23 cellular contexts compared by ENCODE assay signal in the genomic region with DNA sequence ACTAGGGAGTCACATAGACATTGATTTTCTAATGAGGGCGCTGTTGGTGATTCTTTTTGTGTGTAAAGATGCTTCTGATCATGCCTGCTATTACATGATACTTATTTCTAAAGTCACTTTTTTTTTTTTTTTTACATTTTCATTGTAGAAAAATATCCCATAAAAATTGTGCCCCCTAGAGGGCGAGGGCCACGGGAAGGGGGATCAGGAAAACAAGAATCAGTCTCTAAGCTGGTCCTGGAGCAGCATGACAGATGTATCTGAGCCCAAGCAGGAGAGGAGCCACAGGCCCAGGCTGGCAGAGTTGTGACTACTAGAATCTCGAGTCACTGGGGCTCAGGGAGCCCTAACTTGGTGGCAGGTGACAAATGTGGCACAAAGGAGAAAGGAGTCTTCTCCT. TPM values are rescaled to one million over a fixed set of nuclear protein-coding genes. Genes with fewer than 3 reads are reported as not detected.
DNase-seq lines count a peak whose midpoint lies in the region; ATAC-seq and TF ChIP-seq lines count a peak whose summit lies in the region.
"Had no signal": no experiment of that assay in that cellular context is flagged by ENCODE, and none has a peak within 500 bp of the region (broad histone marks: within the 10 kb centered on the region; RNA-seq: fewer than 3 reads in every experiment).

No MANE protein-coding gene starts in this region.

- no peaks in the 10 kb centered on the region for H3K9me3 ChIP-seq in OCI-LY7 (ENCODE audit: low read length)
- H3K9me3 ChIP-seq in endodermal cell (ENCODE audit: control insufficient read depth, low read length): peaks cover 11% of the 10 kb centered on the region
- peaks cover 7% of the 10 kb centered on the region for H3K9me3 ChIP-seq in osteoblast (ENCODE audit: low read depth, low read length)

- 51 to 58% methylated on average over 3 of the region's 4 CpGs for WGBS in endodermal cell (ENCODE audit: insufficient coverage in 1 of 2, insufficient read length in 1 of 2), 2 experiments

- H3K27me3 Mint-ChIP-seq in endodermal cell (ENCODE audit: insufficient read depth): no peaks in the 10 kb centered on the region
- H3K27me3 Mint-ChIP-seq: activated T-helper 17 cell treated with anti-CD3 and anti-CD28 coated beads, Interleukin-2, amount 50 U/mL, for 72 hours; CD4-positive, alpha-beta T cell; stimulated activated naive CD8-positive, alpha-beta T cell treated with anti-CD3 and anti-CD28 coated beads, Interleukin-15, Interleukin-2, amounts not matched to agents 100 ng/mL and 50 ng/mL, for 24 hours had no signal

- H3K36me3 Mint-ChIP-seq in endodermal cell (ENCODE audit: low read depth): peaks cover 23% of the 10 kb centered on the region

- no peaks in the 10 kb centered on the region for H4K20me1 ChIP-seq in OCI-LY7 (ENCODE audit: insufficient read depth, low read length)
- no peaks in the 10 kb centered on the region for H4K20me1 ChIP-seq in osteoblast (ENCODE audit: insufficient read depth, low read length)

- POLR2A ChIA-PET in OCI-LY7 (lab: Charles Lee): no interaction called here

- intact Hi-C loops in OCI-LY7 (cut with micrococcal nuclease; ENCODE audit: unreplicated experiment): no loop called here

- H3K79me2 ChIP-seq in OCI-LY7 (ENCODE audit: insufficient read depth, low read depth, low read length): no peaks in the 10 kb centered on the region
- H3K79me2 ChIP-seq in osteoblast (ENCODE audit: insufficient read depth, low read length): no peaks in the 10 kb centered on the region

- H3K36me3 ChIP-seq in OCI-LY7 (ENCODE audit: insufficient read depth, low read length) (no peaks in the 10 kb centered on the region), endodermal cell (ENCODE audit: control insufficient read depth, insufficient read depth, low read length) (peaks cover 5% of the 10 kb centered on the region), osteoblast (ENCODE audit: insufficient read depth, low read length) (peaks cover 1% of the 10 kb centered on the region)
- H3K36me3 ChIP-seq: upper lobe of right lung had no signal

- H3K4me3 ChIP-seq in OCI-LY7 (ENCODE audit: low read depth, low read length, poor library complexity, severe bottlenecking) (no peak overlapping the region), endodermal cell (ENCODE audit: low read length) (no peak overlapping the region), osteoblast (ENCODE audit: insufficient read depth, low read length) (no peak overlapping the region)
- H3K4me3 ChIP-seq: upper lobe of right lung had no signal

- no peaks in the 10 kb centered on the region for H3K27me3 ChIP-seq in endodermal cell (ENCODE audit: control insufficient read depth, insufficient read depth, low read length, poor library complexity, severe bottlenecking)
- no peaks in the 10 kb centered on the region for H3K27me3 ChIP-seq in osteoblast (ENCODE audit: insufficient read depth, low read length)
- H3K27me3 ChIP-seq: upper lobe of right lung had no signal

- ATAC-seq in GM19023 (IDR thresholded peaks at IDR 0.05; ENCODE audit: unreplicated experiment): no peak
- ATAC-seq: activated T-helper 17 cell treated with anti-CD3 and anti-CD28 coated beads, Interleukin-2, amount 50 U/mL, for 72 hours; HepG2; upper lobe of right lung had no signal

- no peak overlapping the region for H2AFZ ChIP-seq in OCI-LY7 (ENCODE audit: low read length)
- no peak overlapping the region for H2AFZ ChIP-seq in osteoblast (ENCODE audit: low read length)

- H3K9ac ChIP-seq in endodermal cell (ENCODE audit: extremely low read depth, low read length, poor library complexity, severe bottlenecking): no peak overlapping the region

- H3K4me3 Mint-ChIP-seq in endodermal cell: no peak overlapping the region
- H3K4me3 Mint-ChIP-seq: activated T-helper 17 cell treated with anti-CD3 and anti-CD28 coated beads, Interleukin-2, amount 50 U/mL, for 72 hours; CD4-positive, alpha-beta T cell; neural crest cell; stimulated activated naive CD8-positive, alpha-beta T cell treated with anti-CD3 and anti-CD28 coated beads, Interleukin-15, Interleukin-2, amounts not matched to agents 100 ng/mL and 50 ng/mL, for 24 hours; T-helper 1 cell treated with Interleukin-12 subunit alpha and Interleukin-12 subunit beta and Interleukin-4 antibody, amounts not matched to agents 30 μg/mL and 1 μg/mL, for 36 hours had no signal

- no peaks in the 10 kb centered on the region for H3K9me2 ChIP-seq in OCI-LY7 (ENCODE audit: insufficient read depth, low read length)

- TF ChIP-seq CTCF in OCI-LY7 (conservative IDR thresholded peaks at IDR 0.05; ENCODE audit: low read length) (peak; percentile 65), endodermal cell (conservative IDR thresholded peaks at IDR 0.05) (peak; percentile 72), osteoblast (IDR thresholded peaks at IDR 0.05; ENCODE audit: extremely low read depth, low read depth, low read length) (peak; percentile 41)

- no peaks in the 10 kb centered on the region for H3K4me1 Mint-ChIP-seq in endodermal cell
- H3K4me1 Mint-ChIP-seq: activated T-helper 17 cell treated with anti-CD3 and anti-CD28 coated beads, Interleukin-2, amount 50 U/mL, for 72 hours; neural crest cell had no signal

- no peak overlapping the region for H3K27ac Mint-ChIP-seq in endodermal cell
- H3K27ac Mint-ChIP-seq: activated T-helper 17 cell treated with anti-CD3 and anti-CD28 coated beads, Interleukin-2, amount 50 U/mL, for 72 hours; CD4-positive, alpha-beta T cell; stimulated activated naive CD8-positive, alpha-beta T cell treated with anti-CD3 and anti-CD28 coated beads, Interleukin-15, Interleukin-2, amounts not matched to agents 100 ng/mL and 50 ng/mL, for 24 hours; T-helper 1 cell treated with Interleukin-12 subunit alpha and Interleukin-12 subunit beta and Interleukin-4 antibody, amounts not matched to agents 30 μg/mL and 1 μg/mL, for 36 hours had no signal

- H3K27ac ChIP-seq in OCI-LY7 (ENCODE audit: low read depth, low read length, poor library complexity, severe bottlenecking) (no peak overlapping the region), endodermal cell (ENCODE audit: low read depth, low read length) (no peak overlapping the region), osteoblast (ENCODE audit: low read depth, low read length) (no peak overlapping the region)
- H3K27ac ChIP-seq: 22Rv1, epithelial cell of prostate, RWPE1, upper lobe of right lung had no signal

- no peak overlapping the region for H3K4me2 ChIP-seq in OCI-LY7 (ENCODE audit: low read length)
- no peak overlapping the region for H3K4me2 ChIP-seq in osteoblast (ENCODE audit: insufficient read depth, low read length)

- CTCF ChIA-PET in OCI-LY7 (lab: Charles Lee; ENCODE audit: unreplicated experiment): no interaction called here

- H3K4me1 ChIP-seq in OCI-LY7 (ENCODE audit: insufficient read depth, low read length, poor library complexity, severe bottlenecking) (peaks cover 8% of the 10 kb centered on the region), endodermal cell (ENCODE audit: control insufficient read depth, insufficient read depth, low read length) (no peaks in the 10 kb centered on the region), osteoblast (ENCODE audit: insufficient read depth, low read length) (no peaks in the 10 kb centered on the region)
- H3K4me1 ChIP-seq: upper lobe of right lung had no signal

- DNase-seq in DMS 273 (lab: John Stamatoyannopoulos, UW; ENCODE audit: unreplicated experiment) (peak; percentile 30), DMS 273 treated with DMSO at 0.1 percent for 48 hours (lab: John Stamatoyannopoulos, UW) (no peak), OCI-LY7 (ENCODE audit: low spot score) (no peak), endodermal cell (peak; percentile 65), osteoblast (ENCODE audit: insufficient read length, low spot score, missing footprints) (no peak), putamen (ENCODE audit: low spot score) (no peak)
- no peak for DNase-seq in activated CD4-positive, alpha-beta T cell treated with anti-CD3 and anti-CD28 coated beads for 1 hour
- DNase-seq: CD4-positive, alpha-beta T cell; GDM1; kidney; mesenchymal stem cell; NCI-H2107; stimulated activated CD4-positive, alpha-beta T cell treated with anti-CD3 and anti-CD28 coated beads, Interleukin-15, amount 100 ng/mL, for 24 hours; upper lobe of right lung had no signal

- H3K9me3 Mint-ChIP-seq in endodermal cell: peaks cover 29% of the 10 kb centered on the region

- BruUV-seq in OCI-LY7 (replicated peaks; lab: Mats Ljungman, UMichigan): no TSS peak

RNA-seq across cellular contexts. Expression of gene ZSCAN20, which starts 28.1 kb away (rescaled TPM):
- total RNA-seq in OCI-LY7 (2014; rRNA removed; shearing (Covaris generic)): 3.0 and 4.0 TPM in 2 replicates
- total RNA-seq in OCI-LY7 (2022): 3.6 and 3.9 TPM in 2 replicates
- total RNA-seq in endodermal cell: 1 to 10 TPM; 5.8 to 6.1 TPM
- polyA plus RNA-seq in endodermal cell (2013, experiment 1 of 2): 5.0 TPM
- 4.0 TPM for polyA plus RNA-seq in endodermal cell (2013, experiment 2 of 2)
- 9.8 and 11.2 TPM in 2 replicates for total RNA-seq in osteoblast

Comparison
In these comparisons a context has a peak if more than half of its experiments do, and no peak if none do; other contexts are left out.
1. DNase-seq: peak in DMS 273 (single experiment) and endodermal cell (single experiment); none in DMS 273 treated with DMSO at 0.1 percent for 48 hours (single experiment), OCI-LY7 (single experiment), osteoblast (single experiment), activated CD4-positive, alpha-beta T cell treated with anti-CD3 and anti-CD28 coated beads for 1 hour (single experiment) and putamen (single experiment).
2. Peak in every context shown above with its lines, with median percentiles within 50 percentile points of each other: CTCF ChIP-seq.